7 cellular contexts compared by ENCODE assay signal in the genomic region with DNA sequence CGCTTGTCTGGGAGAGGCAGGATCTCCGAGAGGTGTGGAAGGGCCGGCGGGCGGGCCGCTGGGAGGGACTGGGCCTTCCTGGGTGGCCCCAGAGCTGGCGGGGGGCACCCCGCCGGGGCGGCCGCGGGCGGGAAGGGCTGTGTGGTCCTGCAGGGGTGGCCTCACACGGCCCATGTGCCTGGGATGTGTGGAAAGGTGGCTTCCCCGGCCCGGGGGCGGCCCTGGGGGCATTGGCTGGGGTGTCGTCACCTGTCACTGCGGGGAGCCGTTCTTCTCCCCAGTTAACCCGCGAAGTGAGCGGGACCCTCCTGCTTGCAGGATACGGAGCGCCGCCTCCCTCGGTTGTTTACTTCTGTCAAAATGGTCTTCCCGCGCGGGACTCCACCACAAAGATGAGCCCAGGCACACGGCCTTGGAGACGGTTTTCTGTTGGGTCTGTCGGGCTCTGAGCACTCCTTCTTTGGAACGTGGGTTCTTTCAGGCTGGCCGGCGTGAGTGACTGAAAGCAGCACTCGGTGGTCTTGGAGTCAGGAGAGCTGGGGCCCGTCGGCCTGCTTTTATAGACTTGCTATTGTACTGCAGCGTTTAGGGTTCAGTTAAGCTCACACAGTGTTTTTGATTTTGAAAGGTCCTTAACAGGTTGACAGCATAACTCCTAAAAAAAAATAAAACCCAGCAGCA. TPM values are rescaled to one million over a fixed set of nuclear protein-coding genes. Genes with fewer than 3 reads are reported as not detected.
A peak's percentile ranks its signal among the peaks of the same experiment; 100 is the strongest.
DNase-seq lines count a peak whose midpoint lies in the region; ATAC-seq and TF ChIP-seq lines count a peak whose summit lies in the region.

No MANE protein-coding gene starts in this region.

- WGBS in esophagus squamous epithelium, 2 donors, result 0% methylated on average over 7 to 13 of the region's 40 CpGs

- no peak for DNase-seq in HFFc6
- peak; percentile 73 for DNase-seq in NCI-H146 (lab: John Stamatoyannopoulos, UW)
- DNase-seq in activated T-cell treated with anti-CD3 and anti-CD28 coated beads for 4 hours, result peak; percentile 41
- DNase-seq in esophagus squamous epithelium (lab: John Stamatoyannopoulos, UW), result no peak
- DNase-seq in natural killer cell, result peak; percentile 66
- peak; percentile 68 to 76 for DNase-seq in stimulated activated naive CD8-positive, alpha-beta T cell treated with anti-CD3 and anti-CD28 coated beads, Interleukin-15, amount 100 ng/mL, for 72 hours

- H3K4me1 Mint-ChIP-seq in HFFc6 (ENCODE audit: low read depth) (peaks cover 63% of the 10 kb centered on the region), natural killer cell (peaks cover 46 to 47% of the 10 kb centered on the region in 2 donors)
- H3K4me1 Mint-ChIP-seq in stimulated activated naive CD8-positive, alpha-beta T cell treated with anti-CD3 and anti-CD28 coated beads, Interleukin-15, amount 100 ng/mL, for 72 hours, result peaks cover 34% of the 10 kb centered on the region

- TF ChIP-seq CTCF in HFFc6 (IDR thresholded peaks at IDR 0.05) (no peak), esophagus squamous epithelium (IDR thresholded peaks at IDR 0.05) (no peak), natural killer cell (IDR thresholded peaks at IDR 0.05) (no peak)

- H3K27me3 Mint-ChIP-seq in HFFc6 (ENCODE audit: insufficient read depth) (no peaks in the 10 kb centered on the region), natural killer cell (ENCODE audit: low read depth in 2 of 2) (peaks cover 9 to 16% of the 10 kb centered on the region in 2 donors)
- H3K27me3 Mint-ChIP-seq in stimulated activated naive CD8-positive, alpha-beta T cell treated with anti-CD3 and anti-CD28 coated beads, Interleukin-15, amount 100 ng/mL, for 72 hours, result peaks cover 16% of the 10 kb centered on the region

- peak overlapping the region; percentile 84 to 100 (median 92) for H3K4me3 ChIP-seq in esophagus squamous epithelium

- peaks cover 0 to 18% (median 0%) of the 10 kb centered on the region in 4 donors for H3K27me3 ChIP-seq in esophagus squamous epithelium

- H3K4me3 Mint-ChIP-seq in HFFc6 (peak overlapping the region; percentile 98), natural killer cell (peak overlapping the region; percentile 94)
- H3K4me3 Mint-ChIP-seq in stimulated activated naive CD8-positive, alpha-beta T cell treated with anti-CD3 and anti-CD28 coated beads, Interleukin-15, amount 100 ng/mL, for 72 hours, result peak overlapping the region; percentile 93 to 97

- H3K27ac ChIP-seq in esophagus squamous epithelium, result peak overlapping the region; percentile 91 to 98 (median 94)

- H3K27ac Mint-ChIP-seq in HFFc6 (peak overlapping the region; percentile 100), natural killer cell (peak overlapping the region; percentile 96 to 99)
- H3K27ac Mint-ChIP-seq in stimulated activated naive CD8-positive, alpha-beta T cell treated with anti-CD3 and anti-CD28 coated beads, Interleukin-15, amount 100 ng/mL, for 72 hours, result peak overlapping the region; percentile 100

- peak; percentile 46 for ATAC-seq in GM18511 (IDR thresholded peaks at IDR 0.05; ENCODE audit: unreplicated experiment)
- peak; percentile 35 to 49 (median 43) for ATAC-seq in natural killer cell
- peak; percentile 76 for ATAC-seq in stimulated activated naive CD8-positive, alpha-beta T cell treated with anti-CD3 and anti-CD28 coated beads, Interleukin-15, amount 100 ng/mL, for 72 hours

- H3K36me3 ChIP-seq in esophagus squamous epithelium, result no peaks in the 10 kb centered on the region

- H3K36me3 Mint-ChIP-seq in HFFc6 (ENCODE audit: low read depth), result peaks cover 5% of the 10 kb centered on the region
- no peaks in the 10 kb centered on the region for H3K36me3 Mint-ChIP-seq in natural killer cell

- H3K4me1 ChIP-seq in esophagus squamous epithelium, result peaks cover 8 to 57% (median 29%) of the 10 kb centered on the region in 3 donors

- no peaks in the 10 kb centered on the region for H3K9me3 ChIP-seq in esophagus squamous epithelium

- H3K9me3 Mint-ChIP-seq in HFFc6 (no peaks in the 10 kb centered on the region), natural killer cell (no peaks in the 10 kb centered on the region)
- no peaks in the 10 kb centered on the region for H3K9me3 Mint-ChIP-seq in stimulated activated naive CD8-positive, alpha-beta T cell treated with anti-CD3 and anti-CD28 coated beads, Interleukin-15, amount 100 ng/mL, for 72 hours

- intact Hi-C loops in esophagus squamous epithelium (cut with DNase I), result no loop called here
- intact Hi-C loops in natural killer cell (cut with micrococcal nuclease), result loop anchor here (1.0 to 5.0 kb wide), 2 partner anchors 262 to 431 kb away; no protein-coding TSS in a partner anchor

- TF ChIP-seq POLR2A in esophagus squamous epithelium (IDR thresholded peaks at IDR 0.05), result no peak

RNA-seq across cellular contexts. Expression of gene SMC3, which starts 0.7 kb away (rescaled TPM):
- total RNA-seq in HFFc6 (2021; fragmentation: NEBNext Ultra II Directional; extraction: Animal tissue kit (Norgen Biotek cat#: 25700)), result 10 to 100 TPM; 26.0 to 40.5 (median 38.0) TPM
- total RNA-seq in esophagus squamous epithelium (10 to 100 TPM; 16.2 to 32.4 (median 28.1) TPM), natural killer cell (10 to 100 TPM; 36.6 to 38.5 (median 37.8) TPM)

Comparison
In these comparisons a context has a peak if more than half of its experiments do, and no peak if none do; other contexts are left out.
1. DNase-seq: peak in NCI-H146 (single experiment), activated T-cell treated with anti-CD3 and anti-CD28 coated beads for 4 hours (single experiment), natural killer cell (single experiment) and stimulated activated naive CD8-positive, alpha-beta T cell treated with anti-CD3 and anti-CD28 coated beads, Interleukin-15, amount 100 ng/mL, for 72 hours (2 of 2); none in HFFc6 (single experiment) and esophagus squamous epithelium (single experiment).
2. Peak in every context shown above with its lines, with median percentiles within 50 percentile points of each other: ATAC-seq, H3K27ac Mint-ChIP-seq and H3K4me3 Mint-ChIP-seq.